8 cellular contexts compared by ENCODE assay signal in genomic region chr17:37643118-37643766, GRCh38. TPM values are rescaled to one million over a fixed set of nuclear protein-coding genes. Genes with fewer than 3 reads are reported as not detected.
DNase-seq lines count a peak whose midpoint lies in the region; ATAC-seq, FAIRE-seq and TF ChIP-seq lines count a peak whose summit lies in the region.

Gene DDX52, minus strand, starts transcription at chr17:37643446. Its CDS starts 26 bp downstream, at chr17:37643420.

- ATAC-seq in HG02623 (IDR thresholded peaks at IDR 0.05; ENCODE audit: unreplicated experiment) (peak; percentile 83), pancreas (peak; percentile 96 to 99 (median 98))

- DNase-seq in GF-D8 (lab: John Stamatoyannopoulos, UW) (peak; percentile 49), NCI-H1436 treated with DMSO at 0.1 percent for 48 hours (lab: John Stamatoyannopoulos, UW) (peak; percentile 50), SW480 (ENCODE audit: low spot score) (peak; percentile 93), cardiac muscle cell (ENCODE audit: low read depth in 1 of 2, low spot score in 1 of 2) (peak; percentile 94), pancreas (peak; percentile 93 to 98 (median 94))
- peak; percentile 76 for DNase-seq in activated naive CD8-positive, alpha-beta T cell treated with anti-CD3 and anti-CD28 coated beads, Interleukin-2, amount 50 U/mL, for 16 hours (ENCODE audit: low read depth, low spot score)

- H3K9me3 ChIP-seq in cardiac muscle cell (ENCODE audit: low read depth): no peaks in the 10 kb centered on the region
- no peaks in the 10 kb centered on the region for H3K9me3 ChIP-seq in pancreas
- no peaks in the 10 kb centered on the region for H3K9me3 ChIP-seq in thymus (ENCODE audit: control insufficient read depth)

- intact Hi-C loops in pancreas (cut with DNase I): loop anchor here in 2 of 3 donors (10.0 kb wide), 2 partner anchors 112 to 132 kb away; no protein-coding TSS in a partner anchor

- WGBS in pancreas, 2 donors: 0% methylated on average over 43 of the region's 43 CpGs
- WGBS in thymus: under 1% methylated on average over 43 of the region's 43 CpGs

- peak within 1 kb of the TSS; percentile 94 for H3K27ac ChIP-seq in cardiac muscle cell
- peak within 1 kb of the TSS; percentile 59 to 83 (median 70) for H3K27ac ChIP-seq in pancreas
- peak within 1 kb of the TSS; percentile 69 for H3K27ac ChIP-seq in thymus (ENCODE audit: low read depth)

- TF ChIP-seq CTCF in cardiac muscle cell (IDR thresholded peaks at IDR 0.05; ENCODE audit: low read depth, low read length) (peak; percentile 6), pancreas (IDR thresholded peaks at IDR 0.05) (no peak)

- H3K4me3 ChIP-seq in cardiac muscle cell (peak within 1 kb of the TSS; percentile 95), pancreas (peak within 1 kb of the TSS; percentile 62 to 90 (median 70)), thymus (ENCODE audit: low read length) (peak within 1 kb of the TSS; percentile 64)

- no peak for FAIRE-seq in pancreas (lab: Jason Lieb, UNC)

- H3K27me3 ChIP-seq in cardiac muscle cell (peaks cover 33% of the 10 kb centered on the region), pancreas (no peaks in the 10 kb centered on the region), thymus (ENCODE audit: control insufficient read depth, insufficient read depth) (peaks cover 7% of the 10 kb centered on the region)

- peaks cover 6% of the 10 kb centered on the region for H3K36me3 ChIP-seq in cardiac muscle cell
- H3K36me3 ChIP-seq in pancreas: no peaks in the 10 kb centered on the region
- no peaks in the 10 kb centered on the region for H3K36me3 ChIP-seq in thymus (ENCODE audit: control insufficient read depth, insufficient read depth)

- H3K4me1 ChIP-seq in cardiac muscle cell (ENCODE audit: low read depth) (peaks cover 5% of the 10 kb centered on the region), pancreas (peaks cover 4 to 22% (median 17%) of the 10 kb centered on the region in 3 donors), thymus (ENCODE audit: control insufficient read depth, insufficient read depth, low read length) (peaks cover 11% of the 10 kb centered on the region)

RNA-seq across cellular contexts. Expression of gene DDX52, which starts in this region (rescaled TPM):
- 12.2 and 12.4 TPM in 2 replicates for total RNA-seq in cardiac muscle cell
- 22.4 and 35.1 TPM in 2 replicates for polyA plus RNA-seq in cardiac muscle cell
- 10 to 100 TPM in 4 of 6 donors, 1 to 10 TPM in 2; 9.5 to 21.4 (median 11.1) TPM for total RNA-seq in pancreas
- polyA plus RNA-seq in pancreas: 1 to 10 TPM; 7.7 to 9.3 TPM
- polyA plus RNA-seq in thymus: 17.2 TPM

Comparison
In these comparisons a context has a peak if more than half of its experiments do, and no peak if none do; other contexts are left out.
1. Peak in every context shown above with its lines: DNase-seq, ATAC-seq, H3K4me3 ChIP-seq and H3K27ac ChIP-seq.